Comparison of ENCODE assay signal across 2 cellular contexts in the genomic region with DNA sequence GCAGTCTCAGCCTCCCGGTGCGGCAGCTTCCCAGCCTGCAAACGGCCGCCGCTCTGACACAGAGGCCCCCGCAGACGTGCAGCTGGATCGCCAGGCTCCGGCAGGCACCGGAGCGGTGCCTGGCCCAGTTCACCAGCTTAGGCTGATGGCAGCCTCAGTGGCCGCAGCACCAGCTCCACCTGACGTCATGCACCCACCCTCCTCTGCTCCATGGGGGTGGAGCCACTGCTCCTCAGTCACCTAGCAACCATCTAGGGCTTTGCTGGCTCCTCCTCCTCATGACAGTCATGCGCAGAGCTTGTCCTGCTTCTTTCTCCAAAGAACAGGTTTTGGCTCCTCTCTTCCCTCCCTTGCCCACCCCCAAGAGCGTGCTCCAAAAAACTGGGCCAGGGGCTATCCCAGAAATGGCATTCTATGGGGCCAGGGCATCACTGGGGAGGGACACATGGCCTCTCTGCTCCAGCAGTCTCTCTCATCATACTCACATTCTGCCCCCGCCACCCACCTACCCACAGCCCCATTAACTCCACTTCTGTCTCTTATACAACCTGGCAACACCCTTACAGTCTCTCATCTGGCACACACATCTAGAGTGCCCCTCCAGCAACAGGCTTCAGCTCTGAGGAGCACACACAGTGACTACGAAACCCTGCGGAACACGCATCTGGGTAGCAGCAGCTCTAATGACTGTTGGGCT.
TF ChIP-seq lines count a peak whose summit lies in the region.

No MANE protein-coding gene starts in this region.

TF ChIP-seq in HEK293, 187 proteins besides CTCF, POLR2A, EP300 and RAD21 (continues in another document):
- TF ChIP-seq ZNF747 (tag by site-specific recombination; IDR thresholded peaks at IDR 0.05): no peak
- peak; percentile 59 for TF ChIP-seq ZNF629 (tag by site-specific recombination; IDR thresholded peaks at IDR 0.05)
- no peak for TF ChIP-seq ZNF274 (IDR thresholded peaks at IDR 0.05; ENCODE audit: low read length)
- no peak for TF ChIP-seq ZNF274 (tag by site-specific recombination; IDR thresholded peaks at IDR 0.05; ENCODE audit: borderline replicate concordance)
- TF ChIP-seq, protein P1, sequence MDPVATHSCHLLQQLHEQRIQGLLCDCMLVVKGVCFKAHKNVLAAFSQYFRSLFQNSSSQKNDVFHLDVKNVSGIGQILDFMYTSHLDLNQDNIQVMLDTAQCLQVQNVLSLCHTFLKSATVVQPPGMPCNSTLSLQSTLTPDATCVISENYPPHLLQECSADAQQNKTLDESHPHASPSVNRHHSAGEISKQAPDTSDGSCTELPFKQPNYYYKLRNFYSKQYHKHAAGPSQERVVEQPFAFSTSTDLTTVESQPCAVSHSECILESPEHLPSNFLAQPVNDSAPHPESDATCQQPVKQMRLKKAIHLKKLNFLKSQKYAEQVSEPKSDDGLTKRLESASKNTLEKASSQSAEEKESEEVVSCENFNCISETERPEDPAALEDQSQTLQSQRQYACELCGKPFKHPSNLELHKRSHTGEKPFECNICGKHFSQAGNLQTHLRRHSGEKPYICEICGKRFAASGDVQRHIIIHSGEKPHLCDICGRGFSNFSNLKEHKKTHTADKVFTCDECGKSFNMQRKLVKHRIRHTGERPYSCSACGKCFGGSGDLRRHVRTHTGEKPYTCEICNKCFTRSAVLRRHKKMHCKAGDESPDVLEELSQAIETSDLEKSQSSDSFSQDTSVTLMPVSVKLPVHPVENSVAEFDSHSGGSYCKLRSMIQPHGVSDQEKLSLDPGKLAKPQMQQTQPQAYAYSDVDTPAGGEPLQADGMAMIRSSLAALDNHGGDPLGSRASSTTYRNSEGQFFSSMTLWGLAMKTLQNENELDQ (tag by site-specific recombination; IDR thresholded peaks at IDR 0.05; ENCODE audit: low read depth): no peak
- no peak for TF ChIP-seq ZNF302 (tag by site-specific recombination; IDR thresholded peaks at IDR 0.05; ENCODE audit: low read depth)
- no peak for TF ChIP-seq ZNF501 (tag by site-specific recombination; IDR thresholded peaks at IDR 0.05)
- no peak for TF ChIP-seq ZBTB17 (tag by site-specific recombination; IDR thresholded peaks at IDR 0.05)
- TF ChIP-seq HOXA7 (CRISPR knock-in tag; IDR thresholded peaks at IDR 0.05; ENCODE audit: borderline replicate concordance): no peak
- no peak for TF ChIP-seq SCRT1 (tag by site-specific recombination; IDR thresholded peaks at IDR 0.05; ENCODE audit: borderline replicate concordance)
- no peak for TF ChIP-seq ZNF211 (tag by site-specific recombination; IDR thresholded peaks at IDR 0.05; ENCODE audit: low read depth)
- no peak for TF ChIP-seq OSR2 (tag by site-specific recombination; IDR thresholded peaks at IDR 0.05)
- no peak for TF ChIP-seq ZNF514 (tag by site-specific recombination; IDR thresholded peaks at IDR 0.05)
- no peak for TF ChIP-seq ZNF19 (tag by site-specific recombination; IDR thresholded peaks at IDR 0.05; ENCODE audit: low read depth)
- peak; percentile 34; the same call in 1 of the 2 replicates for TF ChIP-seq EGR2 (tag by site-specific recombination; IDR thresholded peaks at IDR 0.05; ENCODE audit: low read depth)
- TF ChIP-seq ZNF623 (tag by site-specific recombination; IDR thresholded peaks at IDR 0.05): no peak
- no peak for TF ChIP-seq ZNF416 (tag by site-specific recombination; IDR thresholded peaks at IDR 0.05)
- TF ChIP-seq ZSCAN23 (tag by site-specific recombination; IDR thresholded peaks at IDR 0.05): no peak
- TF ChIP-seq ZFP41 (tag by site-specific recombination; IDR thresholded peaks at IDR 0.05; ENCODE audit: borderline replicate concordance): no peak
- TF ChIP-seq SP7 (tag by site-specific recombination; IDR thresholded peaks at IDR 0.05): no peak
- no peak for TF ChIP-seq GLI2 (tag by site-specific recombination; IDR thresholded peaks at IDR 0.05; ENCODE audit: borderline replicate concordance, low read depth)
- TF ChIP-seq, protein P2, sequence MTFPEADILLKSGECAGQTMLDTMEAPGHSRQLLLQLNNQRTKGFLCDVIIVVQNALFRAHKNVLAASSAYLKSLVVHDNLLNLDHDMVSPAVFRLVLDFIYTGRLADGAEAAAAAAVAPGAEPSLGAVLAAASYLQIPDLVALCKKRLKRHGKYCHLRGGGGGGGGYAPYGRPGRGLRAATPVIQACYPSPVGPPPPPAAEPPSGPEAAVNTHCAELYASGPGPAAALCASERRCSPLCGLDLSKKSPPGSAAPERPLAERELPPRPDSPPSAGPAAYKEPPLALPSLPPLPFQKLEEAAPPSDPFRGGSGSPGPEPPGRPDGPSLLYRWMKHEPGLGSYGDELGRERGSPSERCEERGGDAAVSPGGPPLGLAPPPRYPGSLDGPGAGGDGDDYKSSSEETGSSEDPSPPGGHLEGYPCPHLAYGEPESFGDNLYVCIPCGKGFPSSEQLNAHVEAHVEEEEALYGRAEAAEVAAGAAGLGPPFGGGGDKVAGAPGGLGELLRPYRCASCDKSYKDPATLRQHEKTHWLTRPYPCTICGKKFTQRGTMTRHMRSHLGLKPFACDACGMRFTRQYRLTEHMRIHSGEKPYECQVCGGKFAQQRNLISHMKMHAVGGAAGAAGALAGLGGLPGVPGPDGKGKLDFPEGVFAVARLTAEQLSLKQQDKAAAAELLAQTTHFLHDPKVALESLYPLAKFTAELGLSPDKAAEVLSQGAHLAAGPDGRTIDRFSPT (tag by site-specific recombination; IDR thresholded peaks at IDR 0.05): no peak
- no peak for TF ChIP-seq ZNF114 (tag by site-specific recombination; IDR thresholded peaks at IDR 0.05)
- no peak for TF ChIP-seq GFI1B (tag by site-specific recombination; IDR thresholded peaks at IDR 0.05)
- no peak for TF ChIP-seq OVOL3 (tag by site-specific recombination; IDR thresholded peaks at IDR 0.05)
- no peak for TF ChIP-seq ZNF138 (tag by site-specific recombination; IDR thresholded peaks at IDR 0.05; ENCODE audit: borderline replicate concordance)
- TF ChIP-seq ZNF354C (tag by site-specific recombination; IDR thresholded peaks at IDR 0.05; ENCODE audit: borderline replicate concordance, low read depth): no peak
- TF ChIP-seq ZFHX2 (tag by site-specific recombination; conservative IDR thresholded peaks at IDR 0.05): peak; percentile 74
- TF ChIP-seq ZNF600 (tag by site-specific recombination; IDR thresholded peaks at IDR 0.05): 0 out of 2 replicates have a peak, but pooled peaks have one; percentile 18
- TF ChIP-seq ZNF670 (tag by site-specific recombination; IDR thresholded peaks at IDR 0.05; ENCODE audit: low read depth): no peak
- no peak for TF ChIP-seq ZNF266 (tag by site-specific recombination; IDR thresholded peaks at IDR 0.05; ENCODE audit: low read depth)
- TF ChIP-seq ZNF433 (tag by site-specific recombination; IDR thresholded peaks at IDR 0.05; ENCODE audit: low read depth): no peak
- TF ChIP-seq, protein P3, sequence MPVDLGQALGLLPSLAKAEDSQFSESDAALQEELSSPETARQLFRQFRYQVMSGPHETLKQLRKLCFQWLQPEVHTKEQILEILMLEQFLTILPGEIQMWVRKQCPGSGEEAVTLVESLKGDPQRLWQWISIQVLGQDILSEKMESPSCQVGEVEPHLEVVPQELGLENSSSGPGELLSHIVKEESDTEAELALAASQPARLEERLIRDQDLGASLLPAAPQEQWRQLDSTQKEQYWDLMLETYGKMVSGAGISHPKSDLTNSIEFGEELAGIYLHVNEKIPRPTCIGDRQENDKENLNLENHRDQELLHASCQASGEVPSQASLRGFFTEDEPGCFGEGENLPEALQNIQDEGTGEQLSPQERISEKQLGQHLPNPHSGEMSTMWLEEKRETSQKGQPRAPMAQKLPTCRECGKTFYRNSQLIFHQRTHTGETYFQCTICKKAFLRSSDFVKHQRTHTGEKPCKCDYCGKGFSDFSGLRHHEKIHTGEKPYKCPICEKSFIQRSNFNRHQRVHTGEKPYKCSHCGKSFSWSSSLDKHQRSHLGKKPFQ (tag by site-specific recombination; IDR thresholded peaks at IDR 0.05): no peak

TF ChIP-seq in SK-N-SH, 30 proteins besides CTCF, POLR2A, EP300 and RAD21:
- TF ChIP-seq MXI1 (IDR thresholded peaks at IDR 0.05; ENCODE audit: low read depth, low read length): peak; percentile 56; the same call in 1 of the 2 replicates
- TF ChIP-seq GATA2 (CRISPR knock-in tag; IDR thresholded peaks at IDR 0.05): no peak
- TF ChIP-seq, protein P4, sequence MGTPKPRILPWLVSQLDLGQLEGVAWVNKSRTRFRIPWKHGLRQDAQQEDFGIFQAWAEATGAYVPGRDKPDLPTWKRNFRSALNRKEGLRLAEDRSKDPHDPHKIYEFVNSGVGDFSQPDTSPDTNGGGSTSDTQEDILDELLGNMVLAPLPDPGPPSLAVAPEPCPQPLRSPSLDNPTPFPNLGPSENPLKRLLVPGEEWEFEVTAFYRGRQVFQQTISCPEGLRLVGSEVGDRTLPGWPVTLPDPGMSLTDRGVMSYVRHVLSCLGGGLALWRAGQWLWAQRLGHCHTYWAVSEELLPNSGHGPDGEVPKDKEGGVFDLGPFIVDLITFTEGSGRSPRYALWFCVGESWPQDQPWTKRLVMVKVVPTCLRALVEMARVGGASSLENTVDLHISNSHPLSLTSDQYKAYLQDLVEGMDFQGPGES (IDR thresholded peaks at IDR 0.05; ENCODE audit: low read depth, low read length): no peak
- peak; percentile 38; the same call in 1 of the 2 replicates for TF ChIP-seq RFX5 (IDR thresholded peaks at IDR 0.05; ENCODE audit: low read length)
- TF ChIP-seq EZH2phosphoT487 (IDR thresholded peaks at IDR 0.05; ENCODE audit: borderline replicate concordance, low read depth): no peak
- no peak for TF ChIP-seq FOSL2 (IDR thresholded peaks at IDR 0.05; ENCODE audit: borderline replicate concordance, low read depth)
- TF ChIP-seq NRF1 (IDR thresholded peaks at IDR 0.05; ENCODE audit: low read depth, low read length): peak; percentile 82
- no peak for TF ChIP-seq GABPA (IDR thresholded peaks at IDR 0.05; ENCODE audit: low read depth)
- TF ChIP-seq, protein P5, sequence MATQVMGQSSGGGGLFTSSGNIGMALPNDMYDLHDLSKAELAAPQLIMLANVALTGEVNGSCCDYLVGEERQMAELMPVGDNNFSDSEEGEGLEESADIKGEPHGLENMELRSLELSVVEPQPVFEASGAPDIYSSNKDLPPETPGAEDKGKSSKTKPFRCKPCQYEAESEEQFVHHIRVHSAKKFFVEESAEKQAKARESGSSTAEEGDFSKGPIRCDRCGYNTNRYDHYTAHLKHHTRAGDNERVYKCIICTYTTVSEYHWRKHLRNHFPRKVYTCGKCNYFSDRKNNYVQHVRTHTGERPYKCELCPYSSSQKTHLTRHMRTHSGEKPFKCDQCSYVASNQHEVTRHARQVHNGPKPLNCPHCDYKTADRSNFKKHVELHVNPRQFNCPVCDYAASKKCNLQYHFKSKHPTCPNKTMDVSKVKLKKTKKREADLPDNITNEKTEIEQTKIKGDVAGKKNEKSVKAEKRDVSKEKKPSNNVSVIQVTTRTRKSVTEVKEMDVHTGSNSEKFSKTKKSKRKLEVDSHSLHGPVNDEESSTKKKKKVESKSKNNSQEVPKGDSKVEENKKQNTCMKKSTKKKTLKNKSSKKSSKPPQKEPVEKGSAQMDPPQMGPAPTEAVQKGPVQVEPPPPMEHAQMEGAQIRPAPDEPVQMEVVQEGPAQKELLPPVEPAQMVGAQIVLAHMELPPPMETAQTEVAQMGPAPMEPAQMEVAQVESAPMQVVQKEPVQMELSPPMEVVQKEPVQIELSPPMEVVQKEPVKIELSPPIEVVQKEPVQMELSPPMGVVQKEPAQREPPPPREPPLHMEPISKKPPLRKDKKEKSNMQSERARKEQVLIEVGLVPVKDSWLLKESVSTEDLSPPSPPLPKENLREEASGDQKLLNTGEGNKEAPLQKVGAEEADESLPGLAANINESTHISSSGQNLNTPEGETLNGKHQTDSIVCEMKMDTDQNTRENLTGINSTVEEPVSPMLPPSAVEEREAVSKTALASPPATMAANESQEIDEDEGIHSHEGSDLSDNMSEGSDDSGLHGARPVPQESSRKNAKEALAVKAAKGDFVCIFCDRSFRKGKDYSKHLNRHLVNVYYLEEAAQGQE (IDR thresholded peaks at IDR 0.05; ENCODE audit: low read depth, low read length): no peak
